ENCODE assay signal across 8 cellular contexts in the genomic region with DNA sequence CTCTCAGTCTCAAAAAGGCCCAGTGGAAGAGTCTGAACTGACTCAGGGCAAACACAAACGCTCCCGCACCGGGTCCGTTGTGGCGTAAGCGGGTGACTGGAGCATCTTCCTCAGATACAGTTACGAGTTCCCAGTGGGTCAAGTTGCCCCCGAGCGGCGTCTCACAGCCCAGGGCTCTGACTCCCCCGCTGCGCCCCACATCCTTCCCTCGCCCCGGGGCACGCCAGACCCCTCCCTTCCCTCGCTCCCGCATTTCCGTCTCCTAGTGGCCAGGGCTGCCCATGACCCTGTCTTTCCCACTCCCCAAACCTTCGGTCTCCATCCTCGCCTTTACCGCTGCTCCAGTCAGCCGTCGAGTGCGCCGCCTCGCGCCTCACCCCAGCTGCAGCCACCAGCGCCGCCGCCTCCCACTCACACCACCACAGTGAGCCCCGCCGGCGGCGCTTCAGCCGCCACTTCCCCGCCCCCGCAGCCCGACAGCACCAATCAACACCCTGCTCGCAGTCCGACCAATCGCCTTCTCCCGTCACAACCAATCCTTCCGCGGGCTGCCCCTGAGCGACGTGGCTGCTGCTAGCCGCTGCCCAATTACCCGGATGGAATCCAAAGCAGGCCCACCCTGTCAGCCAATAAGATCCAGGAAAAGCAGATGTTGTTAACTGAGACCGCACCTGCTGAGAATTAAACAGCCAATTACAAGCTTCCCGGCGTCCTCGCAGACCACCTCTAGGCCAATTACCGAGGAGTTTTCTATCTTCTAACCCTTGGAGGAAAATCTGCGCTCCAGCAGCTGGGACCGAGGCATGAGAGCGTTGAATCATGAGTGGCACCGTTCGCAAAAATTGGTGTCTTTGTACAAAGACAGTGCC. TPM values are rescaled to one million over a fixed set of nuclear protein-coding genes. Genes with fewer than 3 reads are reported as not detected.
DNase-seq lines count a peak whose midpoint lies in the region; ATAC-seq and TF ChIP-seq lines count a peak whose summit lies in the region.

TSS of gene TDRKH (minus strand) at position 430 of the 869 bp plus-strand sequence. CDS start 7,478 bp downstream, outside the sequence.

- ATAC-seq in GM21723 (IDR thresholded peaks at IDR 0.05; ENCODE audit: unreplicated experiment) = peak; percentile 96
- ATAC-seq in Panc1 = peak; percentile 99

- in situ Hi-C loops in Panc1 (cut with HindIII; ENCODE audit: low pct_unique_long_range_greater_than_20kb, low sequenced_read_pairs) = no loop called here

- H3K36me3 ChIP-seq in Panc1 (ENCODE audit: control insufficient read depth, insufficient read depth, low read length) = no peaks in the 10 kb centered on the region
- no peaks in the 10 kb centered on the region for H3K36me3 ChIP-seq in esophagus squamous epithelium

- no peak for TF ChIP-seq CTCF in Panc1 (IDR thresholded peaks at IDR 0.05)
- peak in 5 of 6 experiments; percentile 12 to 34 (median 26) for TF ChIP-seq CTCF in esophagus squamous epithelium (IDR thresholded peaks at IDR 0.05)

- TF ChIP-seq POLR2A in esophagus squamous epithelium (IDR thresholded peaks at IDR 0.05) = peak in 3 of 4 donors; percentile 36 to 65 (median 54)

- 1% methylated on average over 37 to 48 of the region's 58 CpGs for WGBS in esophagus squamous epithelium, 2 donors

- no peaks in the 10 kb centered on the region for H3K27me3 ChIP-seq in Panc1 (ENCODE audit: control insufficient read depth, insufficient read depth, low read length)
- peaks cover 0 to 5% (median 0%) of the 10 kb centered on the region in 4 donors for H3K27me3 ChIP-seq in esophagus squamous epithelium

- intact Hi-C loops in Panc1 (cut with micrococcal nuclease; ENCODE audit: unreplicated experiment) = no loop called here
- intact Hi-C loops in esophagus squamous epithelium (cut with DNase I) = no loop called here

- peaks cover 18% of the 10 kb centered on the region; the same call in 1 of the 2 replicates for H3K4me1 ChIP-seq in Panc1 (ENCODE audit: control insufficient read depth, insufficient read depth, low read length)
- peaks cover 4 to 32% (median 10%) of the 10 kb centered on the region in 3 donors for H3K4me1 ChIP-seq in esophagus squamous epithelium

- peak; percentile 99 for DNase-seq in DMS79 (lab: John Stamatoyannopoulos, UW)
- peak; percentile 83 for DNase-seq in KG1 (lab: John Stamatoyannopoulos, UW)
- DNase-seq in Panc1 (ENCODE audit: low read depth, low spot score) = peak; percentile 96
- peak; percentile 98 to 99 for DNase-seq in activated T-cell treated with anti-CD3 and anti-CD28 coated beads, Interleukin-2, amount 50 U/mL, for 48 hours
- DNase-seq in esophagus squamous epithelium (lab: John Stamatoyannopoulos, UW) = peak; percentile 93
- peak; percentile 100 for DNase-seq in myocyte (ENCODE audit: low read depth)
- peak; percentile 97 to 99 for DNase-seq in stimulated activated CD8-positive, alpha-beta memory T cell treated with anti-CD3 and anti-CD28 coated beads, Interleukin-7, amount 100 ng/mL, for 48 hours (ENCODE audit: extremely low read depth in 1 of 2, low read depth in 1 of 2)

- POLR2A ChIA-PET in Panc1 (lab: Charles Lee) = interaction anchor here (0.5 to 0.6 kb wide), 3 partner anchors 53 to 709 kb away, joined by 3 to 6 read pairs (median 4); no protein-coding TSS in a partner anchor

- H3K4me3 ChIP-seq in Panc1 (ENCODE audit: low read depth in 2 of 2, low read length in 2 of 2) (peak within 1 kb of the TSS; percentile 81 to 95), esophagus squamous epithelium (peak within 1 kb of the TSS; percentile 51 to 83 (median 76))

- BruUV-seq in Panc1 (replicated peaks; lab: Mats Ljungman, UMichigan) = TSS peak; percentile 80

- CTCF ChIA-PET in Panc1 (lab: Charles Lee) = interaction anchor here (0.7 kb wide), 1 partner anchor 40 kb away, joined by 3 read pairs; no protein-coding TSS in a partner anchor

- no peaks in the 10 kb centered on the region for H3K9me3 ChIP-seq in Panc1 (ENCODE audit: control insufficient read depth, insufficient read depth, low read depth, low read length)
- H3K9me3 ChIP-seq in esophagus squamous epithelium = no peaks in the 10 kb centered on the region

- H3K27ac ChIP-seq in Panc1 (ENCODE audit: low read length) (peak within 1 kb of the TSS; percentile 82), esophagus squamous epithelium (peak within 1 kb of the TSS in 3 of 4 donors; percentile 64 to 67 (median 64))

RNA-seq across cellular contexts. Expression of gene TDRKH, which starts in this region (rescaled TPM):
- total RNA-seq in Panc1 (2021; ENCODE audit: unreplicated experiment) (33.6 TPM), esophagus squamous epithelium (1 to 10 TPM; 1.1 to 5.3 (median 2.3) TPM), myocyte (5.1 and 10.1 TPM in 2 replicates)
- polyA plus RNA-seq in Panc1 (2012; ENCODE audit: insufficient read length) = 21.8 TPM
- 4.3 TPM for polyA plus RNA-seq in myocyte (2012)

Comparison
In these comparisons a context has a peak if more than half of its experiments do, and no peak if none do; other contexts are left out.
1. Peak in every context shown above with its lines: DNase-seq, ATAC-seq, H3K4me3 ChIP-seq and H3K27ac ChIP-seq.